Comparison of ENCODE assay signal across 30 cellular contexts in the genomic region with DNA sequence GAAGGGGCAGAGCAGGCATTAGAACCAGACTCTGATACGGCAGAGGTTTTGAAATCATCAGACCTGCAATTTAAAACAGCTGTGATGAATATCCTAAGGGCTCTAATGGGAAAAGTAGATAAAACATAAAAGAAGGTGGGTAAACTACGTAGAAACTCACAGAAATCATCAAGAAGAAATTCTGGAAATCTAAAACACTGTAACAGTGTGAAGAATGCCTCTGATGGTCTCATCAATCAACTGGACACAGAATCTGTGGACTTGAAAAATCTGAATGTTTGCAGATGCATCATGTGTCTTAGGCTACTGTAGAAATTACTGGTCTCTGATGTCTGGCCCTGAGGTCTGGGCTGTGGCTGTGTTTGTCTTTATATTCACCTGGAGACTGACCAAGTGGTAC.
"Had no signal": no experiment of that assay in that cellular context is flagged by ENCODE, and none has a peak within 500 bp of the region (broad histone marks: within the 10 kb centered on the region; RNA-seq: fewer than 3 reads in every experiment).

No MANE protein-coding gene starts in this region.

- H3K9me3 Mint-ChIP-seq: natural killer cell; nephron; neural progenitor cell; stimulated activated memory B cell treated with anti-CD40 and anti-IgM and Interleukin-4, amounts not matched to agents 10 μg/mL and 1 μg/mL and 100 μg/mL, for 72 hours; stimulated activated naive CD8-positive, alpha-beta T cell treated with anti-CD3 and anti-CD28 coated beads, Interleukin-15, amount 100 ng/mL, for 72 hours had no signal

- H3K27ac Mint-ChIP-seq: natural killer cell; nephron; neural progenitor cell; stimulated activated memory B cell treated with anti-CD40 and anti-IgM and Interleukin-4, amounts not matched to agents 10 μg/mL and 1 μg/mL and 100 μg/mL, for 72 hours; stimulated activated naive CD8-positive, alpha-beta T cell treated with anti-CD3 and anti-CD28 coated beads, Interleukin-15, amount 100 ng/mL, for 72 hours had no signal

- H2AFZ ChIP-seq: neural progenitor cell, parathyroid adenoma had no signal

- H3K4me1 Mint-ChIP-seq: natural killer cell; stimulated activated memory B cell treated with anti-CD40 and anti-IgM and Interleukin-4, amounts not matched to agents 10 μg/mL and 1 μg/mL and 100 μg/mL, for 72 hours; stimulated activated naive CD8-positive, alpha-beta T cell treated with anti-CD3 and anti-CD28 coated beads, Interleukin-15, amount 100 ng/mL, for 72 hours had no signal

- H3K27me3 Mint-ChIP-seq: progenitor cell of endocrine pancreas; stimulated activated memory B cell treated with anti-CD40 and anti-IgM and Interleukin-4, amounts not matched to agents 10 μg/mL and 1 μg/mL and 100 μg/mL, for 72 hours; stimulated activated naive CD8-positive, alpha-beta T cell treated with anti-CD3 and anti-CD28 coated beads, Interleukin-15, amount 100 ng/mL, for 72 hours had no signal

- H3K9me3 ChIP-seq: ovary, psoas muscle, right lobe of liver, sigmoid colon, spleen, suprapubic skin, testis, tibial artery, transverse colon, upper lobe of left lung, vagina had no signal

- H3K4me1 ChIP-seq: psoas muscle, right lobe of liver, sigmoid colon, spleen, suprapubic skin, testis, tibial artery, transverse colon, upper lobe of left lung, vagina had no signal

- H3K4me3 ChIP-seq: neural progenitor cell, ovary, psoas muscle, right lobe of liver, sigmoid colon, spleen, suprapubic skin, testis, tibial artery, transverse colon, upper lobe of left lung, vagina had no signal

- H3K36me3 ChIP-seq: neural progenitor cell, ovary had no signal

- H3K9ac ChIP-seq: neural progenitor cell, parathyroid adenoma had no signal

- H3K36me3 Mint-ChIP-seq: natural killer cell; stimulated activated memory B cell treated with anti-CD40 and anti-IgM and Interleukin-4, amounts not matched to agents 10 μg/mL and 1 μg/mL and 100 μg/mL, for 72 hours had no signal

- H3K27me3 ChIP-seq: neural progenitor cell, ovary, right lobe of liver, sigmoid colon, spleen, suprapubic skin, testis, tibial artery, transverse colon, upper lobe of left lung, vagina had no signal

- H3K27ac ChIP-seq: neural progenitor cell, ovary, parathyroid adenoma, psoas muscle, right lobe of liver, sigmoid colon, spleen, suprapubic skin, testis, tibial artery, transverse colon, upper lobe of left lung, vagina had no signal

- H3K79me2 ChIP-seq: parathyroid adenoma had no signal

- DNase-seq: natural killer cell; occipital lobe; ovary; posterior cingulate gyrus; psoas muscle; right cardiac atrium; right lobe of liver; sigmoid colon; small intestine; spleen; stimulated activated CD4-positive, alpha-beta T cell treated with anti-CD3 and anti-CD28 coated beads, Interleukin-12 subunit alpha, Interleukin-12 subunit beta, amount 100 ng/mL, for 4 hours; stimulated activated CD4-positive, alpha-beta T cell treated with anti-CD3 and anti-CD28 coated beads, Interleukin-1b, Interleukin-23, amount 100 ng/mL, for 48 hours; stimulated activated CD4-positive, alpha-beta T cell treated with anti-CD3 and anti-CD28 coated beads, Interleukin-4, amount 100 ng/mL, for 1 hour; stimulated activated CD4-positive, alpha-beta T cell treated with anti-CD3 and anti-CD28 coated beads, Interleukin-4, amount 100 ng/mL, for 4 hours; stimulated activated CD8-positive, alpha-beta memory T cell treated with anti-CD3 and anti-CD28 coated beads, Interleukin-4, amount 100 ng/mL, for 48 hours; stimulated activated naive CD4-positive, alpha-beta T cell; stimulated activated naive CD8-positive, alpha-beta T cell treated with anti-CD3 and anti-CD28 coated beads, Interleukin-15, amount 100 ng/mL, for 72 hours; stimulated activated naive CD8-positive, alpha-beta T cell treated with anti-CD3 and anti-CD28 coated beads, Interleukin-15, Interleukin-2, amounts not matched to agents 100 U/mL and 50 U/mL, for 24 hours; substantia nigra; testis; tibial artery; transverse colon; upper lobe of left lung had no signal

- H3K4me3 Mint-ChIP-seq: natural killer cell; nephron; neural progenitor cell; stimulated activated memory B cell treated with anti-CD40 and anti-IgM and Interleukin-4, amounts not matched to agents 10 μg/mL and 1 μg/mL and 100 μg/mL, for 72 hours; stimulated activated naive CD8-positive, alpha-beta T cell treated with anti-CD3 and anti-CD28 coated beads, Interleukin-15, amount 100 ng/mL, for 72 hours had no signal

- H3K4me2 ChIP-seq: neural progenitor cell had no signal
